Comparison of ENCODE assay signal across 12 cellular contexts in genomic region chr1:161409848-161410635, GRCh38. TPM values are rescaled to one million over a fixed set of nuclear protein-coding genes. Genes with fewer than 3 reads are reported as not detected.
DNase-seq lines count a peak whose midpoint lies in the region; ATAC-seq and TF ChIP-seq lines count a peak whose summit lies in the region.
"Not testable (repeated sequence)": the region's sequence is repeated elsewhere in the genome, so short reads cannot be mapped to it uniquely, and the experiment has no call there.
"Had no signal": no experiment of that assay in that cellular context is flagged by ENCODE, and none has a peak within 500 bp of the region (broad histone marks: within the 10 kb centered on the region; RNA-seq: fewer than 3 reads in every experiment).

No MANE protein-coding gene starts in this region.

- H3K4me3 ChIP-seq in CD8-positive, alpha-beta T cell (ENCODE audit: low read depth, low read length); lower lobe of right lung: not testable (repeated sequence)

- H3K4me3 Mint-ChIP-seq in CD8-positive, alpha-beta T cell = peak overlapping the region; percentile 55
- peak overlapping the region; percentile 73 for H3K4me3 Mint-ChIP-seq in T-helper 17 cell
- H3K4me3 Mint-ChIP-seq in activated CD8-positive, alpha-beta T cell treated with anti-CD3 and anti-CD28 coated beads, Interleukin-2, amount 10 ng/mL, durations not matched to agents 7 days and 5 days = not testable (repeated sequence)
- peak overlapping the region; percentile 44 for H3K4me3 Mint-ChIP-seq in activated naive CD8-positive, alpha-beta T cell treated with anti-CD3 and anti-CD28 coated beads, Interleukin-2, amount 10 ng/mL, durations not matched to agents 7 days and 5 days
- H3K4me3 Mint-ChIP-seq in stimulated activated memory B cell treated with anti-CD40 and anti-IgM and Interleukin-4, amounts not matched to agents 10 μg/mL and 1 μg/mL and 100 μg/mL, for 72 hours = peak overlapping the region; percentile 55

- H3K27ac ChIP-seq in CD8-positive, alpha-beta T cell (ENCODE audit: low read depth, low read length) = not testable (repeated sequence)
- H3K27ac ChIP-seq in lower lobe of right lung = peak overlapping the region; percentile 67

- DNase-seq in CD8-positive, alpha-beta T cell; T-helper 17 cell; activated CD8-positive, alpha-beta T cell treated with anti-CD3 and anti-CD28 coated beads, Interleukin-2, amount 10 ng/mL, durations not matched to agents 7 days and 5 days; activated naive CD8-positive, alpha-beta T cell treated with anti-CD3 and anti-CD28 coated beads, Interleukin-2, amount 10 ng/mL, durations not matched to agents 7 days and 5 days; lower lobe of right lung: not testable (repeated sequence)

- H3K27me3 ChIP-seq in CD8-positive, alpha-beta T cell (ENCODE audit: insufficient read depth, low read length); lower lobe of right lung (ENCODE audit: low read depth): not testable (repeated sequence)

- ATAC-seq in CD8-positive, alpha-beta T cell; lower lobe of right lung; stimulated activated memory B cell treated with anti-CD40 and anti-IgM and Interleukin-4, amounts not matched to agents 10 μg/mL and 1 μg/mL and 100 μg/mL, for 72 hours: not testable (repeated sequence)
- peak; percentile 49 for ATAC-seq in GM19452 (IDR thresholded peaks at IDR 0.05; ENCODE audit: unreplicated experiment)
- ATAC-seq in HG03575 (IDR thresholded peaks at IDR 0.05; ENCODE audit: extremely low read depth, insufficient number of reproducible peaks, low FRiP score, unreplicated experiment) = peak; percentile 71
- ATAC-seq in T-helper 17 cell = peak; percentile 44
- peak; percentile 33 for ATAC-seq in activated CD8-positive, alpha-beta T cell treated with anti-CD3 and anti-CD28 coated beads, Interleukin-2, amount 10 ng/mL, durations not matched to agents 7 days and 5 days
- peak; percentile 18 for ATAC-seq in activated naive CD8-positive, alpha-beta T cell treated with anti-CD3 and anti-CD28 coated beads, Interleukin-2, amount 10 ng/mL, durations not matched to agents 7 days and 5 days (ENCODE audit: low read depth)

- TF ChIP-seq CTCF in CD8-positive, alpha-beta T cell (IDR thresholded peaks at IDR 0.05); lower lobe of right lung (IDR thresholded peaks at IDR 0.05): not testable (repeated sequence)

- H3K9me3 Mint-ChIP-seq in CD8-positive, alpha-beta T cell; activated CD8-positive, alpha-beta T cell treated with anti-CD3 and anti-CD28 coated beads, Interleukin-2, amount 10 ng/mL, durations not matched to agents 7 days and 5 days (ENCODE audit: insufficient read depth); activated naive CD8-positive, alpha-beta T cell treated with anti-CD3 and anti-CD28 coated beads, Interleukin-2, amount 10 ng/mL, durations not matched to agents 7 days and 5 days; stimulated activated memory B cell treated with anti-CD40 and anti-IgM and Interleukin-4, amounts not matched to agents 10 μg/mL and 1 μg/mL and 100 μg/mL, for 72 hours: not testable (repeated sequence)

- CTCF ChIA-PET in CD8-positive, alpha-beta T cell (lab: Charles Lee) = interaction anchor here (1.2 kb wide), 1 partner anchor 10 kb away, joined by 3 read pairs; no protein-coding TSS in a partner anchor
- CTCF ChIA-PET in activated CD8-positive, alpha-beta T cell treated with anti-CD3 and anti-CD28 coated beads, Interleukin-2, amount 10 ng/mL, durations not matched to agents 7 days and 5 days (lab: Charles Lee) = interaction anchor here (0.9 kb wide), 1 partner anchor 30 kb away, joined by 3 read pairs; no protein-coding TSS in a partner anchor

- H3K4me1 Mint-ChIP-seq in CD8-positive, alpha-beta T cell (ENCODE audit: low read depth) = peaks cover 27% of the 10 kb centered on the region
- H3K4me1 Mint-ChIP-seq in T-helper 17 cell = peaks cover 16% of the 10 kb centered on the region
- H3K4me1 Mint-ChIP-seq in activated CD8-positive, alpha-beta T cell treated with anti-CD3 and anti-CD28 coated beads, Interleukin-2, amount 10 ng/mL, durations not matched to agents 7 days and 5 days (ENCODE audit: low read depth) = peaks cover 19% of the 10 kb centered on the region
- H3K4me1 Mint-ChIP-seq in activated naive CD8-positive, alpha-beta T cell treated with anti-CD3 and anti-CD28 coated beads, Interleukin-2, amount 10 ng/mL, durations not matched to agents 7 days and 5 days = peaks cover 18% of the 10 kb centered on the region
- peaks cover 21% of the 10 kb centered on the region for H3K4me1 Mint-ChIP-seq in stimulated activated memory B cell treated with anti-CD40 and anti-IgM and Interleukin-4, amounts not matched to agents 10 μg/mL and 1 μg/mL and 100 μg/mL, for 72 hours

- H3K27ac Mint-ChIP-seq in CD8-positive, alpha-beta T cell = peak overlapping the region; percentile 72
- H3K27ac Mint-ChIP-seq in T-helper 17 cell = peak overlapping the region; percentile 34
- peak overlapping the region; percentile 48 for H3K27ac Mint-ChIP-seq in activated CD8-positive, alpha-beta T cell treated with anti-CD3 and anti-CD28 coated beads, Interleukin-2, amount 10 ng/mL, durations not matched to agents 7 days and 5 days
- H3K27ac Mint-ChIP-seq in activated naive CD8-positive, alpha-beta T cell treated with anti-CD3 and anti-CD28 coated beads, Interleukin-2, amount 10 ng/mL, durations not matched to agents 7 days and 5 days = peak overlapping the region; percentile 62
- H3K27ac Mint-ChIP-seq in stimulated activated memory B cell treated with anti-CD40 and anti-IgM and Interleukin-4, amounts not matched to agents 10 μg/mL and 1 μg/mL and 100 μg/mL, for 72 hours = peak overlapping the region; percentile 72

- intact Hi-C loops in CD8-positive, alpha-beta T cell (cut with DNase I, micrococcal nuclease) = loop anchor here in 1 of 2 experiments (5.0 kb wide), 1 partner anchor 553 kb away; no protein-coding TSS in a partner anchor
- intact Hi-C loops in lower lobe of right lung (cut with DNase I) = not testable (repeated sequence)

- H3K9me3 ChIP-seq in CD8-positive, alpha-beta T cell (ENCODE audit: low read length); T-helper 17 cell (ENCODE audit: control insufficient read depth, low read length, poor library complexity, severe bottlenecking); lower lobe of right lung: not testable (repeated sequence)

- POLR2A ChIA-PET in CD8-positive, alpha-beta T cell (lab: Charles Lee) = not testable (repeated sequence)
- POLR2A ChIA-PET in activated CD8-positive, alpha-beta T cell treated with anti-CD3 and anti-CD28 coated beads, Interleukin-2, amount 10 ng/mL, durations not matched to agents 7 days and 5 days (lab: Charles Lee) = interaction anchor here (3.0 kb wide), 1 partner anchor 10 kb away, joined by 16 read pairs; no protein-coding TSS in a partner anchor
- POLR2A ChIA-PET in activated naive CD8-positive, alpha-beta T cell treated with anti-CD3 and anti-CD28 coated beads, Interleukin-2, amount 10 ng/mL, durations not matched to agents 7 days and 5 days (lab: Charles Lee) = interaction anchor here (1.3 to 1.9 kb wide), 2 partner anchors 9 to 30 kb away, joined by 4 to 5 read pairs; no protein-coding TSS in a partner anchor

- H3K36me3 Mint-ChIP-seq in CD8-positive, alpha-beta T cell; T-helper 17 cell (ENCODE audit: low read depth); activated CD8-positive, alpha-beta T cell treated with anti-CD3 and anti-CD28 coated beads, Interleukin-2, amount 10 ng/mL, durations not matched to agents 7 days and 5 days (ENCODE audit: low read depth); activated naive CD8-positive, alpha-beta T cell treated with anti-CD3 and anti-CD28 coated beads, Interleukin-2, amount 10 ng/mL, durations not matched to agents 7 days and 5 days; stimulated activated memory B cell treated with anti-CD40 and anti-IgM and Interleukin-4, amounts not matched to agents 10 μg/mL and 1 μg/mL and 100 μg/mL, for 72 hours: not testable (repeated sequence)

- not testable (repeated sequence) for H3K27me3 Mint-ChIP-seq in CD8-positive, alpha-beta T cell (ENCODE audit: low read depth); T-helper 17 cell; activated CD8-positive, alpha-beta T cell treated with anti-CD3 and anti-CD28 coated beads, Interleukin-2, amount 10 ng/mL, durations not matched to agents 7 days and 5 days (ENCODE audit: low read depth); activated naive CD8-positive, alpha-beta T cell treated with anti-CD3 and anti-CD28 coated beads, Interleukin-2, amount 10 ng/mL, durations not matched to agents 7 days and 5 days; stimulated activated memory B cell treated with anti-CD40 and anti-IgM and Interleukin-4, amounts not matched to agents 10 μg/mL and 1 μg/mL and 100 μg/mL, for 72 hours

- not testable (repeated sequence) for H3K36me3 ChIP-seq in CD8-positive, alpha-beta T cell (ENCODE audit: insufficient read depth, low read length); lower lobe of right lung

- not testable (repeated sequence) for H3K4me1 ChIP-seq in CD8-positive, alpha-beta T cell (ENCODE audit: insufficient read depth, low read length)
- peaks cover 28% of the 10 kb centered on the region for H3K4me1 ChIP-seq in lower lobe of right lung

RNA-seq across cellular contexts. Expression of gene CFAP126, which starts 42.4 kb away (rescaled TPM):
- not detected for total RNA-seq in CD8-positive, alpha-beta T cell
- total RNA-seq in T-helper 17 cell (not detected), lower lobe of right lung (8.0 TPM)
- total RNA-seq in activated CD8-positive, alpha-beta T cell treated with anti-CD3 and anti-CD28 coated beads, Interleukin-2, amount 10 ng/mL, durations not matched to agents 7 days and 5 days = not detected
- not detected for total RNA-seq in activated naive CD8-positive, alpha-beta T cell treated with anti-CD3 and anti-CD28 coated beads, Interleukin-2, amount 10 ng/mL, durations not matched to agents 7 days and 5 days
- total RNA-seq: cardiac muscle cell, HFFc6, HT-29, NCI-H460 had no signal
